9 cellular contexts compared by ENCODE assay signal in the genomic region with DNA sequence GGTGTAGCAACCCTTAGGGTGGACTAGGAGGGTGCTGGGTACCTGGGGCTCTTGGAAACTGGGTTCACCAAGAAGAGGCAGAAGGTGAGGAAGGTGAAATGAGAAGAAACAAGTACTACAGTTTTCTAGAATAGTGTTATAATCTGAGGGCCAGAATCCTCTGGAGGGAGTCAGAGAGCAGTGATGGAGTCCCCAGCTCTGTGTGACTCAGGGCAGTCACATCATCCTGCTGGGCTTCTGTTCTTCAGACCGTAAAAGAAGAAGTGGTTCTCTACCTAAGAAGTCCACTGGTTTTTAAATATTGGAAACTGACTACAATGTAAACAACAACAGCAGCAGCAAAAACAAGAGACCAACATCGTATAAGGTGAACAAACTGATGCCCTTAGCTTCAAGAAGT.
DNase-seq lines count a peak whose midpoint lies in the region; ATAC-seq and TF ChIP-seq lines count a peak whose summit lies in the region.
"Had no signal": no experiment of that assay in that cellular context is flagged by ENCODE, and none has a peak within 500 bp of the region (broad histone marks: within the 10 kb centered on the region; RNA-seq: fewer than 3 reads in every experiment).

No MANE protein-coding gene starts in this region.

- H3K9ac ChIP-seq in BLaER1 (no peak overlapping the region), SK-N-SH (no peak overlapping the region)

- no peak for TF ChIP-seq EP300 in SK-N-SH (IDR thresholded peaks at IDR 0.05; ENCODE audit: borderline replicate concordance in 1 of 2, low read depth in 1 of 2, low read length in 1 of 2)

- TF ChIP-seq CTCF in SK-N-SH (IDR thresholded peaks at IDR 0.05) (peak; percentile 30), uterus (IDR thresholded peaks at IDR 0.05) (no peak)

- no peaks in the 10 kb centered on the region for H3K27me3 ChIP-seq in BLaER1
- no peaks in the 10 kb centered on the region for H3K27me3 ChIP-seq in SK-N-SH (ENCODE audit: insufficient read depth)
- no peaks in the 10 kb centered on the region for H3K27me3 ChIP-seq in uterus

- no peaks in the 10 kb centered on the region for H4K20me1 ChIP-seq in BLaER1
- no peaks in the 10 kb centered on the region for H4K20me1 ChIP-seq in SK-N-SH (ENCODE audit: insufficient read depth)

- H3K9me3 ChIP-seq in BLaER1 (no peaks in the 10 kb centered on the region), SK-N-SH (no peaks in the 10 kb centered on the region), uterus (no peaks in the 10 kb centered on the region)

- H3K4me3 ChIP-seq in BLaER1 (no peak overlapping the region), SK-N-SH (ENCODE audit: low read depth in 2 of 2, low read length in 1 of 2) (no peak overlapping the region), uterus (no peak overlapping the region)

- peaks cover 27% of the 10 kb centered on the region for H3F3A ChIP-seq in SK-N-SH (replicated peaks; ENCODE audit: insufficient read depth)

- TF ChIP-seq RAD21 in SK-N-SH (IDR thresholded peaks at IDR 0.05; ENCODE audit: low read length): peak; percentile 48

- H3K4me1 ChIP-seq in BLaER1 (peaks cover 56% of the 10 kb centered on the region), SK-N-SH (ENCODE audit: control insufficient read depth in 1 of 2, insufficient read depth in 2 of 2, low read depth in 1 of 2, low read length in 1 of 2) (peaks cover 11 to 19% of the 10 kb centered on the region in 2 experiments; a peak in 3 of 4 replicates), uterus (no peaks in the 10 kb centered on the region)

- peaks cover 44% of the 10 kb centered on the region for H3K79me2 ChIP-seq in SK-N-SH (ENCODE audit: insufficient read depth)

- peak overlapping the region; percentile 54 for H3K4me2 ChIP-seq in BLaER1
- H3K4me2 ChIP-seq in SK-N-SH: no peak overlapping the region

- intact Hi-C loops in uterus (cut with DNase I; ENCODE audit: low total_unique reads): no loop called here

- CTCF ChIA-PET in SK-N-SH (lab: Yijun Ruan, JAX): interaction anchor here (0.7 to 4.3 kb wide), 4 partner anchors 171 to 312 kb away, joined by 3 to 24 read pairs (median 6); no protein-coding TSS in a partner anchor

- 91% methylated on average over 2 of the region's 2 CpGs for WGBS in SK-N-SH (ENCODE audit: low lambda C conversion rate)

- H2AFZ ChIP-seq in SK-N-SH (ENCODE audit: low read depth): no peak overlapping the region

- H3K9me2 ChIP-seq in SK-N-SH: no peaks in the 10 kb centered on the region

- DNase-seq in SK-N-SH (no peak), glomerular visceral epithelial cell (ENCODE audit: extremely low spot score) (peak; percentile 66), GM19238 (ENCODE audit: insufficient read length, low spot score) (no peak), HCEC 1CT (no peak), uterus (no peak)
- DNase-seq: left cardiac atrium had no signal

- peak; percentile 50 for ATAC-seq in GM18502 (IDR thresholded peaks at IDR 0.05; ENCODE audit: poor library complexity, unreplicated experiment)
- no peak for ATAC-seq in GM18517 (IDR thresholded peaks at IDR 0.05; ENCODE audit: unreplicated experiment)
- ATAC-seq: left cardiac atrium had no signal

- TF ChIP-seq POLR2A in uterus (IDR thresholded peaks at IDR 0.05): no peak

- POLR2A ChIA-PET in SK-N-SH (lab: Yijun Ruan, JAX): no interaction called here

- H3K36me3 ChIP-seq in BLaER1: no peaks in the 10 kb centered on the region
- H3K36me3 ChIP-seq in SK-N-SH (replicated peaks in 1 of 2; ENCODE audit: control insufficient read depth in 1 of 2, insufficient read depth in 2 of 2, low read length in 1 of 2): peaks cover 0 to 28% of the 10 kb centered on the region in 2 experiments
- H3K36me3 ChIP-seq in uterus: no peaks in the 10 kb centered on the region

- peak overlapping the region; percentile 15; the same call in 1 of the 2 replicates for H3K27ac ChIP-seq in BLaER1
- no peak overlapping the region for H3K27ac ChIP-seq in SK-N-SH (ENCODE audit: low read depth in 2 of 2, low read length in 1 of 2)
- H3K27ac ChIP-seq in uterus: no peak overlapping the region

TF ChIP-seq in SK-N-SH, 30 proteins besides CTCF, POLR2A, EP300 and RAD21:
- no peak for TF ChIP-seq TAF1 (IDR thresholded peaks at IDR 0.05; ENCODE audit: borderline replicate concordance, low read depth, low read length)
- no peak for TF ChIP-seq MEF2A (IDR thresholded peaks at IDR 0.05; ENCODE audit: borderline replicate concordance, low read depth)
- TF ChIP-seq MXI1 (IDR thresholded peaks at IDR 0.05; ENCODE audit: low read depth, low read length): no peak
- no peak for TF ChIP-seq FOXJ3 (CRISPR knock-in tag; IDR thresholded peaks at IDR 0.05)
- TF ChIP-seq, protein P1, sequence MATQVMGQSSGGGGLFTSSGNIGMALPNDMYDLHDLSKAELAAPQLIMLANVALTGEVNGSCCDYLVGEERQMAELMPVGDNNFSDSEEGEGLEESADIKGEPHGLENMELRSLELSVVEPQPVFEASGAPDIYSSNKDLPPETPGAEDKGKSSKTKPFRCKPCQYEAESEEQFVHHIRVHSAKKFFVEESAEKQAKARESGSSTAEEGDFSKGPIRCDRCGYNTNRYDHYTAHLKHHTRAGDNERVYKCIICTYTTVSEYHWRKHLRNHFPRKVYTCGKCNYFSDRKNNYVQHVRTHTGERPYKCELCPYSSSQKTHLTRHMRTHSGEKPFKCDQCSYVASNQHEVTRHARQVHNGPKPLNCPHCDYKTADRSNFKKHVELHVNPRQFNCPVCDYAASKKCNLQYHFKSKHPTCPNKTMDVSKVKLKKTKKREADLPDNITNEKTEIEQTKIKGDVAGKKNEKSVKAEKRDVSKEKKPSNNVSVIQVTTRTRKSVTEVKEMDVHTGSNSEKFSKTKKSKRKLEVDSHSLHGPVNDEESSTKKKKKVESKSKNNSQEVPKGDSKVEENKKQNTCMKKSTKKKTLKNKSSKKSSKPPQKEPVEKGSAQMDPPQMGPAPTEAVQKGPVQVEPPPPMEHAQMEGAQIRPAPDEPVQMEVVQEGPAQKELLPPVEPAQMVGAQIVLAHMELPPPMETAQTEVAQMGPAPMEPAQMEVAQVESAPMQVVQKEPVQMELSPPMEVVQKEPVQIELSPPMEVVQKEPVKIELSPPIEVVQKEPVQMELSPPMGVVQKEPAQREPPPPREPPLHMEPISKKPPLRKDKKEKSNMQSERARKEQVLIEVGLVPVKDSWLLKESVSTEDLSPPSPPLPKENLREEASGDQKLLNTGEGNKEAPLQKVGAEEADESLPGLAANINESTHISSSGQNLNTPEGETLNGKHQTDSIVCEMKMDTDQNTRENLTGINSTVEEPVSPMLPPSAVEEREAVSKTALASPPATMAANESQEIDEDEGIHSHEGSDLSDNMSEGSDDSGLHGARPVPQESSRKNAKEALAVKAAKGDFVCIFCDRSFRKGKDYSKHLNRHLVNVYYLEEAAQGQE (IDR thresholded peaks at IDR 0.05; ENCODE audit: low read depth, low read length): no peak
- no peak for TF ChIP-seq TEAD4 (IDR thresholded peaks at IDR 0.05; ENCODE audit: borderline replicate concordance, insufficient read depth)
- TF ChIP-seq TCF12 (IDR thresholded peaks at IDR 0.05): no peak
- no peak for TF ChIP-seq RCOR1 (IDR thresholded peaks at IDR 0.05; ENCODE audit: low read length)
- TF ChIP-seq SIN3A (IDR thresholded peaks at IDR 0.05; ENCODE audit: borderline replicate concordance, low read depth, low read length): no peak
- TF ChIP-seq, protein P2, sequence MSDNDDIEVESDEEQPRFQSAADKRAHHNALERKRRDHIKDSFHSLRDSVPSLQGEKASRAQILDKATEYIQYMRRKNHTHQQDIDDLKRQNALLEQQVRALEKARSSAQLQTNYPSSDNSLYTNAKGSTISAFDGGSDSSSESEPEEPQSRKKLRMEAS (IDR thresholded peaks at IDR 0.05; ENCODE audit: low read depth): no peak
- no peak for TF ChIP-seq NFIC (IDR thresholded peaks at IDR 0.05; ENCODE audit: borderline replicate concordance)
- no peak for TF ChIP-seq NRF1 (IDR thresholded peaks at IDR 0.05; ENCODE audit: low read depth, low read length)
- TF ChIP-seq GATA2 (CRISPR knock-in tag; IDR thresholded peaks at IDR 0.05): no peak
- no peak for TF ChIP-seq SMC3 (IDR thresholded peaks at IDR 0.05; ENCODE audit: low read depth, low read length)
